ENCODE assay signal across 10 cellular contexts in the genomic region with DNA sequence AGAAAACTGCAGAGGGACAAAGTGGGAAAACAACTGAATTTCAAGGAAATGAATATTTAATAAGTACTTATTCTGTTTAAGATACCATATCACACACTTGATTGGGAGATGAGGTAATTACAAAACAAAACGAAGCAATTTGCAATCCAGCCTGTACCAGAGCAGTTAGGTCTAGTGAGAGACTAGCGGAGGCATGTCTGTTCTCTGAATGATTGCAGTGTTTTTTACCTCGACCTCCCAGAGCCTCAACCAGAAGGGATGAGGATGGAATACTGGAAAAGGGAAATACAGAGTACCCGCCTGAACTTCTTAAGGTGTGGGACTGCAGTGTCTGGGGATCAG. TPM values are rescaled to one million over a fixed set of nuclear protein-coding genes. Genes with fewer than 3 reads are reported as not detected.
DNase-seq lines count a peak whose midpoint lies in the region; FAIRE-seq and TF ChIP-seq lines count a peak whose summit lies in the region.
"Had no signal": no experiment of that assay in that cellular context is flagged by ENCODE, and none has a peak within 500 bp of the region (broad histone marks: within the 10 kb centered on the region; RNA-seq: fewer than 3 reads in every experiment).

No MANE protein-coding gene starts in this region.

- H3K4me1 ChIP-seq in Loucy (ENCODE audit: insufficient read depth, low read length, poor library complexity, severe bottlenecking): peaks cover 4% of the 10 kb centered on the region
- peaks cover 3 to 7% of the 10 kb centered on the region in 2 donors for H3K4me1 ChIP-seq in ascending aorta
- peaks cover 35% of the 10 kb centered on the region for H3K4me1 ChIP-seq in left ventricle myocardium inferior
- peaks cover 15 to 25% (median 18%) of the 10 kb centered on the region in 4 donors for H3K4me1 ChIP-seq in stomach
- peaks cover 3% of the 10 kb centered on the region for H3K4me1 ChIP-seq in HAP-1

- H3K36me3 ChIP-seq in Loucy (ENCODE audit: insufficient read depth, low read length): no peaks in the 10 kb centered on the region
- H3K36me3 ChIP-seq in ascending aorta: no peaks in the 10 kb centered on the region
- H3K36me3 ChIP-seq in left ventricle myocardium inferior: no peaks in the 10 kb centered on the region
- H3K36me3 ChIP-seq in stomach: no peaks in the 10 kb centered on the region
- no peaks in the 10 kb centered on the region for H3K36me3 ChIP-seq in HAP-1 (replicated peaks)

- in situ Hi-C loops in HAP-1 (cut with MboI; ENCODE audit: low sequenced_read_pairs): no loop called here

- no peak overlapping the region for H3K4me3 ChIP-seq in Loucy (ENCODE audit: low read length, poor library complexity, severe bottlenecking)
- H3K4me3 ChIP-seq in ascending aorta: no peak overlapping the region
- no peak overlapping the region for H3K4me3 ChIP-seq in left ventricle myocardium inferior
- no peak overlapping the region for H3K4me3 ChIP-seq in stomach
- H3K4me3 ChIP-seq in HAP-1: no peak overlapping the region

- H3K9ac ChIP-seq in Loucy (ENCODE audit: low read depth, low read length, poor library complexity, severe bottlenecking): peak overlapping the region; percentile 34

- TF ChIP-seq POLR2A in stomach (IDR thresholded peaks at IDR 0.05) (no peak), GM12892 (IDR thresholded peaks at IDR 0.05; ENCODE audit: low read depth, low read length) (no peak)

- no peaks in the 10 kb centered on the region for H3K9me3 ChIP-seq in Loucy (ENCODE audit: insufficient read depth, low read depth, low read length)
- H3K9me3 ChIP-seq in ascending aorta: no peaks in the 10 kb centered on the region
- H3K9me3 ChIP-seq in left ventricle myocardium inferior (replicated peaks): no peaks in the 10 kb centered on the region
- H3K9me3 ChIP-seq in stomach: no peaks in the 10 kb centered on the region
- no peaks in the 10 kb centered on the region for H3K9me3 ChIP-seq in HAP-1

- H3K27me3 ChIP-seq in Loucy (ENCODE audit: insufficient read depth, low read length, poor library complexity, severe bottlenecking) (no peaks in the 10 kb centered on the region), ascending aorta (no peaks in the 10 kb centered on the region), left ventricle myocardium inferior (ENCODE audit: low read depth) (no peaks in the 10 kb centered on the region), stomach (no peaks in the 10 kb centered on the region), HAP-1 (ENCODE audit: low read depth) (no peaks in the 10 kb centered on the region)

- DNase-seq in ascending aorta (ENCODE audit: low spot score in 2 of 2) (no peak), left ventricle myocardium inferior (no peak), stomach (no peak), foreskin melanocyte (no peak), GM12892 (ENCODE audit: insufficient read length) (no peak), HAP-1 (ENCODE audit: low spot score in 2 of 2) (no peak), GM10266 (ENCODE audit: extremely low spot score) (no peak)
- DNase-seq: activated CD4-positive, alpha-beta T cell treated with anti-CD3 and anti-CD28 coated beads, Interleukin-2, amount 50 U/mL, for 48 hours; stimulated activated naive CD4-positive, alpha-beta T cell had no signal

- TF ChIP-seq CTCF in Loucy (conservative IDR thresholded peaks at IDR 0.05; ENCODE audit: low read length): no peak
- TF ChIP-seq CTCF in ascending aorta (IDR thresholded peaks at IDR 0.05): no peak
- TF ChIP-seq CTCF in left ventricle myocardium inferior (IDR thresholded peaks at IDR 0.05; ENCODE audit: borderline replicate concordance): no peak
- TF ChIP-seq CTCF in stomach (IDR thresholded peaks at IDR 0.05): no peak
- no peak for TF ChIP-seq CTCF in GM10266 (IDR thresholded peaks at IDR 0.05; ENCODE audit: control insufficient read depth, insufficient read depth, low read depth, missing control alignments)

- H3K9me2 ChIP-seq in Loucy (replicated peaks; ENCODE audit: low read depth, low read length): no peaks in the 10 kb centered on the region

- no peak for TF ChIP-seq EP300 in stomach (IDR thresholded peaks at IDR 0.05)

- H3K79me2 ChIP-seq in Loucy (ENCODE audit: insufficient read depth, low read length): peaks cover 57% of the 10 kb centered on the region; the same call in 1 of the 2 replicates

- no peak overlapping the region for H2AFZ ChIP-seq in Loucy (ENCODE audit: low read length)

- intact Hi-C loops in ascending aorta (cut with DNase I): loop anchor here (2.0 kb wide), 1 partner anchor 60 kb away; the partner anchor contains the start of gene PIK3CB
- intact Hi-C loops in left ventricle myocardium inferior (cut with micrococcal nuclease): no loop called here
- intact Hi-C loops in stomach (cut with DNase I; ENCODE audit: low total_unique reads): no loop called here

- 58 to 65% (median 63%) methylated on average over 4 of the region's 4 CpGs for WGBS in stomach, 5 donors

- H3K4me2 ChIP-seq in Loucy (ENCODE audit: low read depth, low read length, poor library complexity, severe bottlenecking): no peak overlapping the region

- no peak for FAIRE-seq in GM12892 (lab: Jason Lieb, UNC)

- H4K20me1 ChIP-seq in Loucy (ENCODE audit: insufficient read depth, low read length, poor library complexity, severe bottlenecking): peaks cover 6% of the 10 kb centered on the region

- no peaks in the 10 kb centered on the region for H3F3A ChIP-seq in Loucy (ENCODE audit: low read depth)

- H3K27ac ChIP-seq in ascending aorta (peak overlapping the region; percentile 25 to 58), left ventricle myocardium inferior (replicated peaks) (peak overlapping the region; percentile 71), stomach (peak overlapping the region in 4 of 5 donors; percentile 51 to 75 (median 56))

RNA-seq across cellular contexts. Expression of gene PIK3CB, which starts 59.5 kb away (rescaled TPM):
- total RNA-seq in ascending aorta: 9.3 TPM
- total RNA-seq in left ventricle myocardium inferior: 31.5 TPM
- total RNA-seq in stomach: 10 to 100 TPM in 3 of 5 donors, 1 to 10 TPM in 2; 2.9 to 43.7 (median 11.6) TPM
- 1 to 10 TPM; 8.5 to 9.2 (median 9.2) TPM for polyA plus RNA-seq in stomach
- 9.5 TPM for polyA plus RNA-seq in GM12892 (2012; ENCODE audit: missing spikeins)
